ENCODE assay signal across 1 cellular context in the genomic region with DNA sequence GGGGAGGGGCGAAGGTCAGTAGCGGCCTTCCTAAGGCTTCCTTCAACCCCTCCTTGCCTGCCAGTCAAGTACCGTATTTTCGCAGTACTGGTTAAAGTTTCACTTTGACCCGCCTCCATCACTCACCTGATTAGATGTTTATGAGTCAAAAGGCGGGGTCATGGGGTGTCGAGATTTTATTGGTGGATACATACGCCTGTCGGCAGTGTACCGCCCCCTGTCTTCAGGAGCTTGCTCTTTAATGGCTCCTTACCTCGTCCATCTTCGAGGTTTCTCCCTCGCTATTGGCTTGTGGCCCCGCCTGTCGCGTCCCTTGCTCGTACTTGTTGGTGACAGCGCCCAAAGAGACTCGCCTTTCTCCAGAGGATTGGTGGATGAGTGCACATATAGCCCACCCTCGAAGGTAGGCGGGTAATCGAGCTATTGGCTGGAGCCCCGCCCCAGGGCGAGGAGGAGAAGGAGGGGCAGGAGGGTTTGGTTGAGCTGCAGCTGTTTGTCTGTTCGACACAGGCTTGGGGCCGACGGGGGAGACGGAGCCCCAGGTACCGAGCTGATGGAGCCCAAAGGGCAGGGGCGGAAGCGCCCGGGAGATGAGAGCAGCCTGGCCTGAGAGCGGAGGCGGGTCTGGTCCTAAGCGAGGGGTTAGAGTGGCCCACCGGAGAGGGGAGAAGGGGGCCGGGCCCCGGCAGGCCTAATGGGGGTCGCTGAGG.
TF ChIP-seq lines count a peak whose summit lies in the region.

A gene with protein sequence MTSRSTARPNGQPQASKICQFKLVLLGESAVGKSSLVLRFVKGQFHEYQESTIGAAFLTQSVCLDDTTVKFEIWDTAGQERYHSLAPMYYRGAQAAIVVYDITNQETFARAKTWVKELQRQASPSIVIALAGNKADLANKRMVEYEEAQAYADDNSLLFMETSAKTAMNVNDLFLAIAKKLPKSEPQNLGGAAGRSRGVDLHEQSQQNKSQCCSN (plus strand): TSS at position 481 of the 710 bp plus-strand sequence. CDS start 12,883 bp downstream, outside the sequence.

TF ChIP-seq in HepG2, 621 proteins besides CTCF, POLR2A, EP300 and RAD21 (continued from another document and continues in another):
- TF ChIP-seq, protein P1, sequence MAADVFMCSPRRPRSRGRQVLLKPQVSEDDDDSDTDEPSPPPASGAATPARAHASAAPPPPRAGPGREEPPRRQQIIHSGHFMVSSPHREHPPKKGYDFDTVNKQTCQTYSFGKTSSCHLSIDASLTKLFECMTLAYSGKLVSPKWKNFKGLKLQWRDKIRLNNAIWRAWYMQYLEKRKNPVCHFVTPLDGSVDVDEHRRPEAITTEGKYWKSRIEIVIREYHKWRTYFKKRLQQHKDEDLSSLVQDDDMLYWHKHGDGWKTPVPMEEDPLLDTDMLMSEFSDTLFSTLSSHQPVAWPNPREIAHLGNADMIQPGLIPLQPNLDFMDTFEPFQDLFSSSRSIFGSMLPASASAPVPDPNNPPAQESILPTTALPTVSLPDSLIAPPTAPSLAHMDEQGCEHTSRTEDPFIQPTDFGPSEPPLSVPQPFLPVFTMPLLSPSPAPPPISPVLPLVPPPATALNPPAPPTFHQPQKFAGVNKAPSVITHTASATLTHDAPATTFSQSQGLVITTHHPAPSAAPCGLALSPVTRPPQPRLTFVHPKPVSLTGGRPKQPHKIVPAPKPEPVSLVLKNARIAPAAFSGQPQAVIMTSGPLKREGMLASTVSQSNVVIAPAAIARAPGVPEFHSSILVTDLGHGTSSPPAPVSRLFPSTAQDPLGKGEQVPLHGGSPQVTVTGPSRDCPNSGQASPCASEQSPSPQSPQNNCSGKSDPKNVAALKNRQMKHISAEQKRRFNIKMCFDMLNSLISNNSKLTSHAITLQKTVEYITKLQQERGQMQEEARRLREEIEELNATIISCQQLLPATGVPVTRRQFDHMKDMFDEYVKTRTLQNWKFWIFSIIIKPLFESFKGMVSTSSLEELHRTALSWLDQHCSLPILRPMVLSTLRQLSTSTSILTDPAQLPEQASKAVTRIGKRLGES (CRISPR knock-in tag; IDR thresholded peaks at IDR 0.05; ENCODE audit: borderline replicate concordance): no peak
- TF ChIP-seq ETV5 (CRISPR knock-in tag; IDR thresholded peaks at IDR 0.05; ENCODE audit: borderline replicate concordance): peak; percentile 48; the same call in 1 of the 2 replicates
- peak; percentile 57; the same call in 1 of the 2 replicates for TF ChIP-seq ESRRA (CRISPR knock-in tag; IDR thresholded peaks at IDR 0.05; ENCODE audit: low read depth)
- TF ChIP-seq, protein P2, sequence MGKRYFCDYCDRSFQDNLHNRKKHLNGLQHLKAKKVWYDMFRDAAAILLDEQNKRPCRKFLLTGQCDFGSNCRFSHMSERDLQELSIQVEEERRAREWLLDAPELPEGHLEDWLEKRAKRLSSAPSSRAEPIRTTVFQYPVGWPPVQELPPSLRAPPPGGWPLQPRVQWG (CRISPR knock-in tag; IDR thresholded peaks at IDR 0.05; ENCODE audit: borderline replicate concordance, low read depth): no peak
- peak; percentile 86 for TF ChIP-seq FOXK2 (IDR thresholded peaks at IDR 0.05)
- TF ChIP-seq, protein P3, sequence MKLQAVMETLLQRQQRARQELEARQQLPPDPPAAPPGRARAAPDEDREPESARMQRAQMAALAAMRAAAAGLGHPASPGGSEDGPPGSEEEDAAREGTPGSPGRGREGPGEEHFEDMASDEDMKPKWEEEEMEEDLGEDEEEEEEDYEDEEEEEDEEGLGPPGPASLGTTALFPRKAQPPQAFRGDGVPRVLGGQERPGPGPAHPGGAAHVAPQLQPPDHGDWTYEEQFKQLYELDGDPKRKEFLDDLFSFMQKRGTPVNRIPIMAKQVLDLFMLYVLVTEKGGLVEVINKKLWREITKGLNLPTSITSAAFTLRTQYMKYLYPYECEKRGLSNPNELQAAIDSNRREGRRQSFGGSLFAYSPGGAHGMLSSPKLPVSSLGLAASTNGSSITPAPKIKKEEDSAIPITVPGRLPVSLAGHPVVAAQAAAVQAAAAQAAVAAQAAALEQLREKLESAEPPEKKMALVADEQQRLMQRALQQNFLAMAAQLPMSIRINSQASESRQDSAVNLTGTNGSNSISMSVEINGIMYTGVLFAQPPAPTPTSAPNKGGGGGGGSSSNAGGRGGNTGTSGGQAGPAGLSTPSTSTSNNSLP (IDR thresholded peaks at IDR 0.05; ENCODE audit: low read depth, low read length): peak; percentile 71
- no peak; the same call in 1 of the 2 replicates for TF ChIP-seq ZNF746 (CRISPR knock-in tag; IDR thresholded peaks at IDR 0.05)
- no peak for TF ChIP-seq ZFP36 (IDR thresholded peaks at IDR 0.05; ENCODE audit: borderline replicate concordance, low read depth, low read length, partially characterized antibody)
- TF ChIP-seq, protein P4, sequence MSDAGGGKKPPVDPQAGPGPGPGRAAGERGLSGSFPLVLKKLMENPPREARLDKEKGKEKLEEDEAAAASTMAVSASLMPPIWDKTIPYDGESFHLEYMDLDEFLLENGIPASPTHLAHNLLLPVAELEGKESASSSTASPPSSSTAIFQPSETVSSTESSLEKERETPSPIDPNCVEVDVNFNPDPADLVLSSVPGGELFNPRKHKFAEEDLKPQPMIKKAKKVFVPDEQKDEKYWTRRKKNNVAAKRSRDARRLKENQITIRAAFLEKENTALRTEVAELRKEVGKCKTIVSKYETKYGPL (CRISPR knock-in tag; IDR thresholded peaks at IDR 0.05): no peak
- TF ChIP-seq CAMTA2 (CRISPR knock-in tag; IDR thresholded peaks at IDR 0.05; ENCODE audit: borderline replicate concordance): peak; percentile 52; the same call in 1 of the 2 replicates
- no peak for TF ChIP-seq U2AF1 (optimal IDR thresholded peaks at IDR 0.05; ENCODE audit: low read depth, low read length)
- no peak for TF ChIP-seq ZNF326 (CRISPR knock-in tag; IDR thresholded peaks at IDR 0.05; ENCODE audit: borderline replicate concordance)
- peak; percentile 98 for TF ChIP-seq ZFX (CRISPR knock-in tag; IDR thresholded peaks at IDR 0.05; ENCODE audit: low read depth)
- TF ChIP-seq ZSCAN22 (CRISPR knock-in tag; IDR thresholded peaks at IDR 0.05): 0 out of 2 replicates have a peak, but pooled peaks have one; percentile 62
- TF ChIP-seq, protein P5, sequence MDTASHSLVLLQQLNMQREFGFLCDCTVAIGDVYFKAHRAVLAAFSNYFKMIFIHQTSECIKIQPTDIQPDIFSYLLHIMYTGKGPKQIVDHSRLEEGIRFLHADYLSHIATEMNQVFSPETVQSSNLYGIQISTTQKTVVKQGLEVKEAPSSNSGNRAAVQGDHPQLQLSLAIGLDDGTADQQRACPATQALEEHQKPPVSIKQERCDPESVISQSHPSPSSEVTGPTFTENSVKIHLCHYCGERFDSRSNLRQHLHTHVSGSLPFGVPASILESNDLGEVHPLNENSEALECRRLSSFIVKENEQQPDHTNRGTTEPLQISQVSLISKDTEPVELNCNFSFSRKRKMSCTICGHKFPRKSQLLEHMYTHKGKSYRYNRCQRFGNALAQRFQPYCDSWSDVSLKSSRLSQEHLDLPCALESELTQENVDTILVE (CRISPR knock-in tag; IDR thresholded peaks at IDR 0.05): no peak
- TF ChIP-seq, protein P6, sequence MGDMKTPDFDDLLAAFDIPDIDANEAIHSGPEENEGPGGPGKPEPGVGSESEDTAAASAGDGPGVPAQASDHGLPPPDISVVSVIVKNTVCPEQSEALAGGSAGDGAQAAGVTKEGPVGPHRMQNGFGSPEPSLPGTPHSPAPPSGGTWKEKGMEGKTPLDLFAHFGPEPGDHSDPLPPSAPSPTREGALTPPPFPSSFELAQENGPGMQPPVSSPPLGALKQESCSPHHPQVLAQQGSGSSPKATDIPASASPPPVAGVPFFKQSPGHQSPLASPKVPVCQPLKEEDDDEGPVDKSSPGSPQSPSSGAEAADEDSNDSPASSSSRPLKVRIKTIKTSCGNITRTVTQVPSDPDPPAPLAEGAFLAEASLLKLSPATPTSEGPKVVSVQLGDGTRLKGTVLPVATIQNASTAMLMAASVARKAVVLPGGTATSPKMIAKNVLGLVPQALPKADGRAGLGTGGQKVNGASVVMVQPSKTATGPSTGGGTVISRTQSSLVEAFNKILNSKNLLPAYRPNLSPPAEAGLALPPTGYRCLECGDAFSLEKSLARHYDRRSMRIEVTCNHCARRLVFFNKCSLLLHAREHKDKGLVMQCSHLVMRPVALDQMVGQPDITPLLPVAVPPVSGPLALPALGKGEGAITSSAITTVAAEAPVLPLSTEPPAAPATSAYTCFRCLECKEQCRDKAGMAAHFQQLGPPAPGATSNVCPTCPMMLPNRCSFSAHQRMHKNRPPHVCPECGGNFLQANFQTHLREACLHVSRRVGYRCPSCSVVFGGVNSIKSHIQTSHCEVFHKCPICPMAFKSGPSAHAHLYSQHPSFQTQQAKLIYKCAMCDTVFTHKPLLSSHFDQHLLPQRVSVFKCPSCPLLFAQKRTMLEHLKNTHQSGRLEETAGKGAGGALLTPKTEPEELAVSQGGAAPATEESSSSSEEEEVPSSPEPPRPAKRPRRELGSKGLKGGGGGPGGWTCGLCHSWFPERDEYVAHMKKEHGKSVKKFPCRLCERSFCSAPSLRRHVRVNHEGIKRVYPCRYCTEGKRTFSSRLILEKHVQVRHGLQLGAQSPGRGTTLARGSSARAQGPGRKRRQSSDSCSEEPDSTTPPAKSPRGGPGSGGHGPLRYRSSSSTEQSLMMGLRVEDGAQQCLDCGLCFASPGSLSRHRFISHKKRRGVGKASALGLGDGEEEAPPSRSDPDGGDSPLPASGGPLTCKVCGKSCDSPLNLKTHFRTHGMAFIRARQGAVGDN (CRISPR knock-in tag; IDR thresholded peaks at IDR 0.05): peak; percentile 87
- TF ChIP-seq, protein P7, sequence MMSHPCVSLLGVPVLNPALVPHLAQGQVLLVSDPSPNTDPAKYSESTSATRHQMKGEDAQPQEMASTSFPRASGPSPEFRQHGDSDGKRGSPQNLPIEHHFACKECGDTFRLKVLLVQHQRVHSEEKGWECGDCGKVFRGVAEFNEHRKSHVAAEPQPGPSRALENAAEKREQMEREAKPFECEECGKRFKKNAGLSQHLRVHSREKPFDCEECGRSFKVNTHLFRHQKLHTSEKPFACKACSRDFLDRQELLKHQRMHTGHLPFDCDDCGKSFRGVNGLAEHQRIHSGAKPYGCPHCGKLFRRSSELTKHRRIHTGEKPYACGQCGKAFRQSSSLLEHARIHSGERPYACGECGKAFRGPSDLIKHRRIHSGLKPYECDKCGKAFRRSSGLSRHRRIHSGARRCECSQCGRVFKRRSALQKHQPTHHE (CRISPR knock-in tag; IDR thresholded peaks at IDR 0.05; ENCODE audit: borderline replicate concordance): peak; percentile 67
- TF ChIP-seq ZNF44 (CRISPR knock-in tag; IDR thresholded peaks at IDR 0.05): peak; percentile 50; the same call in 1 of the 2 replicates
- TF ChIP-seq GTF2F1 (IDR thresholded peaks at IDR 0.05; ENCODE audit: low read length): no peak
- peak; percentile 71 for TF ChIP-seq REPIN1 (CRISPR knock-in tag; IDR thresholded peaks at IDR 0.05; ENCODE audit: borderline replicate concordance, low read depth)
- TF ChIP-seq, protein P8, sequence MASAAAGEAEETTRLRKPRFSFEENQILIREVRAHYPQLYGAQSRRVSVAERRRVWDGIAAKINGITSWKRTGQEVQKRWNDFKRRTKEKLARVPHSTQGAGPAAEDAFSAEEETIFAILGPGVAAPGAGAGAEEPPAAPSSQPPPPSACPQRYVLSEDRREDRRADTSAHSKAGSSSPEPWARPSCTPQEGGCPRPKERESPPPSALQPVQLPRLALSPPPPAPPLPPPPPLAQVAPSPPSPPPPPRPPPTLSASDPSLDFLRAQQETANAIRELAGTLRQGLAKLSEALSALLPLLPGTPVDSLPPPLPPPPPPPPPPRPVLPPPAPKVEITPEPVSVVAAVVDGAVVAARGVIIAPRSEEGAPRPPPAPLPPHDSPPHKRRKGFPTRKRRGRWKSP (CRISPR knock-in tag; IDR thresholded peaks at IDR 0.05): peak; percentile 85
- TF ChIP-seq GATAD2A (CRISPR knock-in tag; IDR thresholded peaks at IDR 0.05): peak; percentile 38
- TF ChIP-seq, protein P9, sequence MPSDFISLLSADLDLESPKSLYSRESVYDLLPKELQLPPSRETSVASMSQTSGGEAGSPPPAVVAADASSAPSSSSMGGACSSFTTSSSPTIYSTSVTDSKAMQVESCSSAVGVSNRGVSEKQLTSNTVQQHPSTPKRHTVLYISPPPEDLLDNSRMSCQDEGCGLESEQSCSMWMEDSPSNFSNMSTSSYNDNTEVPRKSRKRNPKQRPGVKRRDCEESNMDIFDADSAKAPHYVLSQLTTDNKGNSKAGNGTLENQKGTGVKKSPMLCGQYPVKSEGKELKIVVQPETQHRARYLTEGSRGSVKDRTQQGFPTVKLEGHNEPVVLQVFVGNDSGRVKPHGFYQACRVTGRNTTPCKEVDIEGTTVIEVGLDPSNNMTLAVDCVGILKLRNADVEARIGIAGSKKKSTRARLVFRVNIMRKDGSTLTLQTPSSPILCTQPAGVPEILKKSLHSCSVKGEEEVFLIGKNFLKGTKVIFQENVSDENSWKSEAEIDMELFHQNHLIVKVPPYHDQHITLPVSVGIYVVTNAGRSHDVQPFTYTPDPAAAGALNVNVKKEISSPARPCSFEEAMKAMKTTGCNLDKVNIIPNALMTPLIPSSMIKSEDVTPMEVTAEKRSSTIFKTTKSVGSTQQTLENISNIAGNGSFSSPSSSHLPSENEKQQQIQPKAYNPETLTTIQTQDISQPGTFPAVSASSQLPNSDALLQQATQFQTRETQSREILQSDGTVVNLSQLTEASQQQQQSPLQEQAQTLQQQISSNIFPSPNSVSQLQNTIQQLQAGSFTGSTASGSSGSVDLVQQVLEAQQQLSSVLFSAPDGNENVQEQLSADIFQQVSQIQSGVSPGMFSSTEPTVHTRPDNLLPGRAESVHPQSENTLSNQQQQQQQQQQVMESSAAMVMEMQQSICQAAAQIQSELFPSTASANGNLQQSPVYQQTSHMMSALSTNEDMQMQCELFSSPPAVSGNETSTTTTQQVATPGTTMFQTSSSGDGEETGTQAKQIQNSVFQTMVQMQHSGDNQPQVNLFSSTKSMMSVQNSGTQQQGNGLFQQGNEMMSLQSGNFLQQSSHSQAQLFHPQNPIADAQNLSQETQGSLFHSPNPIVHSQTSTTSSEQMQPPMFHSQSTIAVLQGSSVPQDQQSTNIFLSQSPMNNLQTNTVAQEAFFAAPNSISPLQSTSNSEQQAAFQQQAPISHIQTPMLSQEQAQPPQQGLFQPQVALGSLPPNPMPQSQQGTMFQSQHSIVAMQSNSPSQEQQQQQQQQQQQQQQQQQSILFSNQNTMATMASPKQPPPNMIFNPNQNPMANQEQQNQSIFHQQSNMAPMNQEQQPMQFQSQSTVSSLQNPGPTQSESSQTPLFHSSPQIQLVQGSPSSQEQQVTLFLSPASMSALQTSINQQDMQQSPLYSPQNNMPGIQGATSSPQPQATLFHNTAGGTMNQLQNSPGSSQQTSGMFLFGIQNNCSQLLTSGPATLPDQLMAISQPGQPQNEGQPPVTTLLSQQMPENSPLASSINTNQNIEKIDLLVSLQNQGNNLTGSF (CRISPR knock-in tag; IDR thresholded peaks at IDR 0.05): no peak
- TF ChIP-seq RFXANK (CRISPR knock-in tag; IDR thresholded peaks at IDR 0.05): peak; percentile 81; the same call in 1 of the 2 replicates
- TF ChIP-seq, protein P10, sequence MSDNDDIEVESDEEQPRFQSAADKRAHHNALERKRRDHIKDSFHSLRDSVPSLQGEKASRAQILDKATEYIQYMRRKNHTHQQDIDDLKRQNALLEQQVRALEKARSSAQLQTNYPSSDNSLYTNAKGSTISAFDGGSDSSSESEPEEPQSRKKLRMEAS (IDR thresholded peaks at IDR 0.05): peak; percentile 66; the same call in 1 of the 2 replicates
